In the genomic region with DNA sequence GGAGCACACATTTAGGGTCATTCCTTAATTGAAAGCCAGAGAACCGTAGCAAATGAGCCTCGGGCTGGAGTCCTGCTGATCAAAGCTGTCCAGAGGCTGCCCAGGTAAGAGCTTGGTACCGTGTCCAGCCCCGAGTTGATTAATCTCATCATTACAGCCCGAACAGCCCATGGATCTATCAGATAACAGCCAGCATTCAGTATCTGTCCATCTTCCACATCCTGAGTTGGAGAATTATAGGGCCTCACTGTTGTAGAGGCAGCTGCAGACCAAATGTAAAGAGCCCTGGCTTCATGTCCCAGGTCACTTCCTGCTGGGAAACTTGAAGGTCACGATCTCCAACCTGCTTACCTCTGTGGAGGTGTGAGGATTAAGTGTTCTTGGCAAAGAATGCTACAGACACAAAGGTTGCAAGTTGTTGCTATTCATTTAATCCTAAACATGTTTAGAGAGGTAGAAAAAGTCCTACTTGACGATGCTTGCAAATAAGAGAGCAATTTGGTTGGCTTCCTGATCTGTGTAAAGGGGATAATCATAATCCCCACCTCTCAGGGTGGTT, we compare ENCODE assay signal across 21 cellular contexts. TPM values are rescaled to one million over a fixed set of nuclear protein-coding genes. Genes with fewer than 3 reads are reported as not detected.
"Had no signal": no experiment of that assay in that cellular context is flagged by ENCODE, and none has a peak within 500 bp of the region (broad histone marks: within the 10 kb centered on the region; RNA-seq: fewer than 3 reads in every experiment).

No MANE protein-coding gene starts in this region.

- H3K4me1 Mint-ChIP-seq: activated CD4-positive, alpha-beta memory T cell treated with anti-CD3 and anti-CD28 coated beads, Interleukin-2, amount 10 ng/mL, durations not matched to agents 7 days and 5 days; activated naive CD4-positive, alpha-beta T cell treated with anti-CD3 and anti-CD28 coated beads, Interleukin-2, amount 10 ng/mL, durations not matched to agents 7 days and 5 days had no signal

- DNase-seq: activated CD4-positive, alpha-beta memory T cell treated with anti-CD3 and anti-CD28 coated beads, Interleukin-2, amount 10 ng/mL, durations not matched to agents 7 days and 5 days; activated CD4-positive, alpha-beta T cell treated with anti-CD3 and anti-CD28 coated beads, Interleukin-2, amount 10 ng/mL, durations not matched to agents 24 days and 14 days; activated effector memory CD4-positive, alpha-beta T cell treated with anti-CD3 and anti-CD28 coated beads, Interleukin-2, amount 50 U/mL, for 16 hours; activated naive CD4-positive, alpha-beta T cell treated with anti-CD3 and anti-CD28 coated beads, Interleukin-2, amount 10 ng/mL, durations not matched to agents 7 days and 5 days; body of pancreas; effector memory CD4-positive, alpha-beta T cell; gastrocnemius medialis; heart right ventricle; left colon; lower lobe of right lung; naive thymus-derived CD4-positive, alpha-beta T cell; stimulated activated CD4-positive, alpha-beta T cell treated with anti-CD3 and anti-CD28 coated beads, Interleukin-4, amount 100 ng/mL, for 24 hours; stimulated activated naive CD4-positive, alpha-beta T cell treated with Interleukin-2 at 50 U/mL for 16 hours; T-cell had no signal

- H3K36me3 ChIP-seq: cardiac muscle cell, esophagus muscularis mucosa, gastrocnemius medialis, heart right ventricle, lower lobe of right lung, prostate gland, right atrium auricular region had no signal

- H3K27ac ChIP-seq: body of pancreas, cardiac muscle cell, lower lobe of right lung, prostate gland, VCaP had no signal

- H3K9me3 Mint-ChIP-seq: activated CD4-positive, alpha-beta memory T cell treated with anti-CD3 and anti-CD28 coated beads, Interleukin-2, amount 10 ng/mL, durations not matched to agents 7 days and 5 days; activated CD4-positive, alpha-beta T cell treated with anti-CD3 and anti-CD28 coated beads, Interleukin-2, amount 10 ng/mL, durations not matched to agents 24 days and 14 days; activated naive CD4-positive, alpha-beta T cell treated with anti-CD3 and anti-CD28 coated beads, Interleukin-2, amount 10 ng/mL, durations not matched to agents 7 days and 5 days; naive thymus-derived CD4-positive, alpha-beta T cell; T-cell; T-helper 2 cell treated with Interferon-gamma antibody and Interleukin-4, amounts not matched to agents 5 μg/mL and 100 μg/mL, for 36 hours had no signal

- ATAC-seq: activated CD4-positive, CD25-positive, alpha-beta regulatory T cell treated with anti-CD3 and anti-CD28 coated beads, Interleukin-2, amount 50 U/mL, for 24 hours; body of pancreas; gastrocnemius medialis; left colon; lower lobe of right lung; naive thymus-derived CD4-positive, alpha-beta T cell; T-cell had no signal

- H3K4me3 ChIP-seq: body of pancreas, cardiac muscle cell, esophagus muscularis mucosa, gastrocnemius medialis, heart right ventricle, lower lobe of right lung, prostate gland, right atrium auricular region had no signal

- H3K9me3 ChIP-seq: body of pancreas, esophagus muscularis mucosa, gastrocnemius medialis, heart right ventricle, lower lobe of right lung, prostate gland, right atrium auricular region had no signal

- H3K36me3 Mint-ChIP-seq: activated naive CD4-positive, alpha-beta T cell treated with anti-CD3 and anti-CD28 coated beads, Interleukin-2, amount 10 ng/mL, durations not matched to agents 7 days and 5 days; naive thymus-derived CD4-positive, alpha-beta T cell; T-cell had no signal

- H3K27me3 Mint-ChIP-seq: activated CD4-positive, alpha-beta T cell treated with anti-CD3 and anti-CD28 coated beads, Interleukin-2, amount 10 ng/mL, durations not matched to agents 24 days and 14 days; naive thymus-derived CD4-positive, alpha-beta T cell; T-cell had no signal

- H3K4me3 Mint-ChIP-seq: activated CD4-positive, alpha-beta memory T cell treated with anti-CD3 and anti-CD28 coated beads, Interleukin-2, amount 10 ng/mL, durations not matched to agents 7 days and 5 days; activated CD4-positive, alpha-beta T cell treated with anti-CD3 and anti-CD28 coated beads, Interleukin-2, amount 10 ng/mL, durations not matched to agents 24 days and 14 days; activated naive CD4-positive, alpha-beta T cell treated with anti-CD3 and anti-CD28 coated beads, Interleukin-2, amount 10 ng/mL, durations not matched to agents 7 days and 5 days; naive thymus-derived CD4-positive, alpha-beta T cell; T-cell; T-helper 2 cell treated with Interferon-gamma antibody and Interleukin-4, amounts not matched to agents 5 μg/mL and 100 μg/mL, for 36 hours had no signal

- H3K27ac Mint-ChIP-seq: activated CD4-positive, alpha-beta memory T cell treated with anti-CD3 and anti-CD28 coated beads, Interleukin-2, amount 10 ng/mL, durations not matched to agents 7 days and 5 days; activated CD4-positive, alpha-beta T cell treated with anti-CD3 and anti-CD28 coated beads, Interleukin-2, amount 10 ng/mL, durations not matched to agents 24 days and 14 days; activated naive CD4-positive, alpha-beta T cell treated with anti-CD3 and anti-CD28 coated beads, Interleukin-2, amount 10 ng/mL, durations not matched to agents 7 days and 5 days; naive thymus-derived CD4-positive, alpha-beta T cell; T-cell; T-helper 2 cell treated with Interferon-gamma antibody and Interleukin-4, amounts not matched to agents 5 μg/mL and 100 μg/mL, for 36 hours had no signal

- H3K4me1 ChIP-seq: body of pancreas, prostate gland had no signal

- H3K27me3 ChIP-seq: body of pancreas, cardiac muscle cell, esophagus muscularis mucosa, gastrocnemius medialis, heart right ventricle, right atrium auricular region had no signal

RNA-seq across cellular contexts. Expression of a gene that starts 16.1 kb away (rescaled TPM):
- total RNA-seq: activated CD4-positive, alpha-beta memory T cell treated with anti-CD3 and anti-CD28 coated beads, Interleukin-2, amount 10 ng/mL, durations not matched to agents 7 days and 5 days; activated CD4-positive, alpha-beta T cell treated with anti-CD3 and anti-CD28 coated beads, Interleukin-2, amount 10 ng/mL, durations not matched to agents 24 days and 14 days; cardiac muscle cell; T-cell had no signal
- polyA plus RNA-seq: naive thymus-derived CD4-positive, alpha-beta T cell had no signal
